ENCODE assay signal across 30 cellular contexts in the genomic region with DNA sequence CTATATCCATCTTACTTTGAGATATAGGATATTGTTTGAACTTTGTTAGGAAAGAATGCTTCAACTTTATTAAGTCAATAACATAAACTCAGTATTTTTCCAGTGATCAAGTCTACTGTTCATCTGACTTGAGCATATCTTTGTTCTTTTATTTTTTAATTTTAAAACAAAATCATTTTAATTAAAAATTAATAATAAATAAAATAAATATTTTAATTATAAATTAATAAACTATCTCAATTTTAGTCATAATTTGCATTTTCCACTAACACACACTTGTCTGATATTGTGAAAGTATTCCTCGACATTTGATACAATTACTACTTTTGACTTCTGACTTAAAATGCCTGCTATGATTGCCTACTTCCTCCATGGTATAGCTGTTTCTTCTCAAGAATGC.
"Had no signal": no experiment of that assay in that cellular context is flagged by ENCODE, and none has a peak within 500 bp of the region (broad histone marks: within the 10 kb centered on the region; RNA-seq: fewer than 3 reads in every experiment).

No MANE protein-coding gene starts in this region.

- ATAC-seq: natural killer cell; psoas muscle; right cardiac atrium; right lobe of liver; stimulated activated effector memory CD8-positive, alpha-beta T cell treated with anti-CD3 and anti-CD28 coated beads, Interleukin-12 subunit alpha, Interleukin-12 subunit beta, amount 100 ng/mL, for 72 hours; stimulated activated naive B cell treated with anti-CD40 and anti-IgM and Interleukin-4, amounts not matched to agents 10 μg/mL and 1 μg/mL and 100 μg/mL, for 72 hours had no signal

- H3K9me3 ChIP-seq: ovary, psoas muscle, right lobe of liver, sigmoid colon, spleen, stomach, thoracic aorta, thyroid gland, tibial nerve, upper lobe of left lung, vagina had no signal

- H3K27ac Mint-ChIP-seq: natural killer cell; nephron; neural progenitor cell; progenitor cell of endocrine pancreas; stimulated activated effector memory CD8-positive, alpha-beta T cell treated with anti-CD3 and anti-CD28 coated beads, Interleukin-12 subunit alpha, Interleukin-12 subunit beta, amount 100 ng/mL, for 72 hours; stimulated activated naive B cell treated with anti-CD40 and anti-IgM and Interleukin-4, amounts not matched to agents 10 μg/mL and 1 μg/mL and 100 μg/mL, for 72 hours; stimulated activated naive CD8-positive, alpha-beta T cell treated with anti-CD3 and anti-CD28 coated beads, Interleukin-15, Interleukin-2, amounts not matched to agents 100 ng/mL and 50 ng/mL, for 24 hours had no signal

- H3K27me3 Mint-ChIP-seq: progenitor cell of endocrine pancreas; stimulated activated naive B cell treated with anti-CD40 and anti-IgM and Interleukin-4, amounts not matched to agents 10 μg/mL and 1 μg/mL and 100 μg/mL, for 72 hours; stimulated activated naive CD8-positive, alpha-beta T cell treated with anti-CD3 and anti-CD28 coated beads, Interleukin-15, Interleukin-2, amounts not matched to agents 100 ng/mL and 50 ng/mL, for 24 hours had no signal

- DNase-seq: natural killer cell; occipital lobe; ovary; posterior cingulate gyrus; psoas muscle; right cardiac atrium; right lobe of liver; sigmoid colon; spleen; stimulated activated CD4-positive, alpha-beta T cell treated with anti-CD3 and anti-CD28 coated beads, Interleukin-15, amount 100 ng/mL, for 24 hours; stimulated activated CD4-positive, alpha-beta T cell treated with anti-CD3 and anti-CD28 coated beads, Interleukin-2, amount 100 ng/mL, for 24 hours; stimulated activated CD4-positive, alpha-beta T cell treated with anti-CD3 and anti-CD28 coated beads, Interleukin-2, amount 100 ng/mL, for 48 hours; stimulated activated CD4-positive, alpha-beta T cell treated with anti-CD3 and anti-CD28 coated beads, Interleukin-4, amount 100 ng/mL, for 24 hours; stimulated activated naive B cell treated with anti-CD40 and anti-IgM and Interleukin-4, amounts not matched to agents 10 μg/mL and 1 μg/mL and 100 μg/mL, for 72 hours; stimulated activated naive CD4-positive, alpha-beta T cell treated with Interleukin-2 at 50 U/mL for 16 hours; stomach; thyroid gland; trophoblast cell; upper lobe of left lung had no signal

- H3K27ac ChIP-seq: neural progenitor cell, ovary, parathyroid adenoma, psoas muscle, right lobe of liver, sigmoid colon, spleen, stomach, thoracic aorta, thyroid gland, tibial nerve, upper lobe of left lung, vagina had no signal

- H3K4me1 ChIP-seq: neural progenitor cell, parathyroid adenoma, psoas muscle, right lobe of liver, sigmoid colon, spleen, stomach, thyroid gland, tibial nerve, upper lobe of left lung, vagina had no signal

- H3K4me3 ChIP-seq: neural progenitor cell, ovary, psoas muscle, right lobe of liver, sigmoid colon, smooth muscle cell, spleen, stomach, thoracic aorta, thyroid gland, tibial nerve, upper lobe of left lung, vagina had no signal

- FAIRE-seq: urothelium cell line had no signal

- H3K36me3 Mint-ChIP-seq: natural killer cell; neural progenitor cell; stimulated activated effector memory CD8-positive, alpha-beta T cell treated with anti-CD3 and anti-CD28 coated beads, Interleukin-12 subunit alpha, Interleukin-12 subunit beta, amount 100 ng/mL, for 72 hours; stimulated activated naive B cell treated with anti-CD40 and anti-IgM and Interleukin-4, amounts not matched to agents 10 μg/mL and 1 μg/mL and 100 μg/mL, for 72 hours had no signal

- H3K9me3 Mint-ChIP-seq: nephron; neural progenitor cell; stimulated activated naive B cell treated with anti-CD40 and anti-IgM and Interleukin-4, amounts not matched to agents 10 μg/mL and 1 μg/mL and 100 μg/mL, for 72 hours; stimulated activated naive CD8-positive, alpha-beta T cell treated with anti-CD3 and anti-CD28 coated beads, Interleukin-15, Interleukin-2, amounts not matched to agents 100 ng/mL and 50 ng/mL, for 24 hours had no signal

- H3K4me1 Mint-ChIP-seq: natural killer cell; nephron; neural progenitor cell; stimulated activated effector memory CD8-positive, alpha-beta T cell treated with anti-CD3 and anti-CD28 coated beads, Interleukin-12 subunit alpha, Interleukin-12 subunit beta, amount 100 ng/mL, for 72 hours; stimulated activated naive B cell treated with anti-CD40 and anti-IgM and Interleukin-4, amounts not matched to agents 10 μg/mL and 1 μg/mL and 100 μg/mL, for 72 hours had no signal

- H3K36me3 ChIP-seq: neural progenitor cell, ovary, right lobe of liver, sigmoid colon, spleen, stomach, thoracic aorta, thyroid gland, tibial nerve, upper lobe of left lung, vagina had no signal

- H3K4me3 Mint-ChIP-seq: natural killer cell; nephron; neural progenitor cell; stimulated activated effector memory CD8-positive, alpha-beta T cell treated with anti-CD3 and anti-CD28 coated beads, Interleukin-12 subunit alpha, Interleukin-12 subunit beta, amount 100 ng/mL, for 72 hours; stimulated activated naive B cell treated with anti-CD40 and anti-IgM and Interleukin-4, amounts not matched to agents 10 μg/mL and 1 μg/mL and 100 μg/mL, for 72 hours; stimulated activated naive CD8-positive, alpha-beta T cell treated with anti-CD3 and anti-CD28 coated beads, Interleukin-15, Interleukin-2, amounts not matched to agents 100 ng/mL and 50 ng/mL, for 24 hours had no signal

- H3K27me3 ChIP-seq: neural progenitor cell, ovary, right lobe of liver, sigmoid colon, spleen, stomach, thyroid gland, tibial nerve, upper lobe of left lung, vagina had no signal
